8 cellular contexts compared by ENCODE assay signal in genomic region chr4:4395849-4396627, GRCh38. TPM values are rescaled to one million over a fixed set of nuclear protein-coding genes. Genes with fewer than 3 reads are reported as not detected.
DNase-seq lines count a peak whose midpoint lies in the region; ATAC-seq and TF ChIP-seq lines count a peak whose summit lies in the region.

No MANE protein-coding gene starts in this region.

- H3K27me3 Mint-ChIP-seq in activated T-helper 2 cell treated with anti-CD3 and anti-CD28 coated beads, Interferon-gamma antibody, Interleukin-2, Interleukin-4, amounts not matched to agents 10 μg/mL and 5 μg/mL and 100 μg/mL, durations not matched to agents 14 hours and 24 hours and 36 hours (ENCODE audit: low read depth): peaks cover 3% of the 10 kb centered on the region

- peak; percentile 50 for DNase-seq in GM12864 (ENCODE audit: low read depth)
- peak; percentile 5 for DNase-seq in HCEC 1CT
- DNase-seq in SHP77 treated with DMSO at 0.1 percent for 48 hours (lab: John Stamatoyannopoulos, UW): peak; percentile 20
- no peak for DNase-seq in mucosa of descending colon
- no peak for DNase-seq in activated T-helper 2 cell treated with anti-CD3 and anti-CD28 coated beads, Interferon-gamma antibody, Interleukin-2, Interleukin-4, amounts not matched to agents 10 μg/mL and 5 μg/mL and 100 μg/mL, durations not matched to agents 14 hours and 24 hours and 36 hours (ENCODE audit: low spot score)
- no peak for DNase-seq in activated CD4-positive, alpha-beta T cell treated with anti-CD3 and anti-CD28 coated beads, Interleukin-2, amount 50 U/mL, for 4 hours

- no peak overlapping the region for H3K4me3 Mint-ChIP-seq in activated T-helper 2 cell treated with anti-CD3 and anti-CD28 coated beads, Interferon-gamma antibody, Interleukin-2, Interleukin-4, amounts not matched to agents 10 μg/mL and 5 μg/mL and 100 μg/mL, durations not matched to agents 14 hours and 24 hours and 36 hours (ENCODE audit: low read depth)

- TF ChIP-seq CTCF in GM12864 (IDR thresholded peaks at IDR 0.05; ENCODE audit: low read depth, low read length, missing control alignments): peak; percentile 34
- TF ChIP-seq CTCF in mucosa of descending colon (IDR thresholded peaks at IDR 0.05): no peak

- peaks cover 2% of the 10 kb centered on the region for H3K9me3 ChIP-seq in mucosa of descending colon

- intact Hi-C loops in mucosa of descending colon (cut with DNase I, micrococcal nuclease): no loop called here
- intact Hi-C loops in activated T-helper 2 cell treated with anti-CD3 and anti-CD28 coated beads, Interferon-gamma antibody, Interleukin-2, Interleukin-4, amounts not matched to agents 10 μg/mL and 5 μg/mL and 100 μg/mL, durations not matched to agents 14 hours and 24 hours and 36 hours (cut with micrococcal nuclease): no loop called here

- no peaks in the 10 kb centered on the region for H3K36me3 ChIP-seq in mucosa of descending colon (ENCODE audit: low read depth)

- no peaks in the 10 kb centered on the region for H3K4me1 Mint-ChIP-seq in activated T-helper 2 cell treated with anti-CD3 and anti-CD28 coated beads, Interferon-gamma antibody, Interleukin-2, Interleukin-4, amounts not matched to agents 10 μg/mL and 5 μg/mL and 100 μg/mL, durations not matched to agents 14 hours and 24 hours and 36 hours (ENCODE audit: low read depth)

- no peaks in the 10 kb centered on the region for H3K9me3 Mint-ChIP-seq in activated T-helper 2 cell treated with anti-CD3 and anti-CD28 coated beads, Interferon-gamma antibody, Interleukin-2, Interleukin-4, amounts not matched to agents 10 μg/mL and 5 μg/mL and 100 μg/mL, durations not matched to agents 14 hours and 24 hours and 36 hours

- ATAC-seq in mucosa of descending colon: peak; percentile 49
- no peak for ATAC-seq in HG03342 (IDR thresholded peaks at IDR 0.05; ENCODE audit: unreplicated experiment)
- no peak for ATAC-seq in GM18870 (IDR thresholded peaks at IDR 0.05; ENCODE audit: unreplicated experiment)

- H3K4me1 ChIP-seq in mucosa of descending colon (ENCODE audit: low read depth): no peaks in the 10 kb centered on the region

- H3K4me3 ChIP-seq in GM12864 (ENCODE audit: low read depth, low read length) (peak overlapping the region; percentile 54), mucosa of descending colon (no peak overlapping the region)

- no peak overlapping the region for H3K27ac Mint-ChIP-seq in activated T-helper 2 cell treated with anti-CD3 and anti-CD28 coated beads, Interferon-gamma antibody, Interleukin-2, Interleukin-4, amounts not matched to agents 10 μg/mL and 5 μg/mL and 100 μg/mL, durations not matched to agents 14 hours and 24 hours and 36 hours

- no peaks in the 10 kb centered on the region for H3K36me3 Mint-ChIP-seq in activated T-helper 2 cell treated with anti-CD3 and anti-CD28 coated beads, Interferon-gamma antibody, Interleukin-2, Interleukin-4, amounts not matched to agents 10 μg/mL and 5 μg/mL and 100 μg/mL, durations not matched to agents 14 hours and 24 hours and 36 hours (ENCODE audit: low read depth)

RNA-seq across cellular contexts. Expression of gene NSG1, which starts 9.1 kb away (rescaled TPM):
- total RNA-seq in mucosa of descending colon: 1 to 10 TPM; 1.2 to 7.9 (median 3.3) TPM
- not detected in 2 replicates for total RNA-seq in activated T-helper 2 cell treated with anti-CD3 and anti-CD28 coated beads, Interferon-gamma antibody, Interleukin-2, Interleukin-4, amounts not matched to agents 10 μg/mL and 5 μg/mL and 100 μg/mL, durations not matched to agents 14 hours and 24 hours and 36 hours

Comparison
In these comparisons a context has a peak if more than half of its experiments do, and no peak if none do; other contexts are left out.
1. DNase-seq: peak in GM12864 (single experiment), HCEC 1CT (single experiment) and SHP77 treated with DMSO at 0.1 percent for 48 hours (single experiment); none in mucosa of descending colon (0 of 3), activated T-helper 2 cell treated with anti-CD3 and anti-CD28 coated beads, Interferon-gamma antibody, Interleukin-2, Interleukin-4, amounts not matched to agents 10 μg/mL and 5 μg/mL and 100 μg/mL, durations not matched to agents 14 hours and 24 hours and 36 hours (single experiment) and activated CD4-positive, alpha-beta T cell treated with anti-CD3 and anti-CD28 coated beads, Interleukin-2, amount 50 U/mL, for 4 hours (0 of 2).